26 cellular contexts compared by ENCODE assay signal in the genomic region with DNA sequence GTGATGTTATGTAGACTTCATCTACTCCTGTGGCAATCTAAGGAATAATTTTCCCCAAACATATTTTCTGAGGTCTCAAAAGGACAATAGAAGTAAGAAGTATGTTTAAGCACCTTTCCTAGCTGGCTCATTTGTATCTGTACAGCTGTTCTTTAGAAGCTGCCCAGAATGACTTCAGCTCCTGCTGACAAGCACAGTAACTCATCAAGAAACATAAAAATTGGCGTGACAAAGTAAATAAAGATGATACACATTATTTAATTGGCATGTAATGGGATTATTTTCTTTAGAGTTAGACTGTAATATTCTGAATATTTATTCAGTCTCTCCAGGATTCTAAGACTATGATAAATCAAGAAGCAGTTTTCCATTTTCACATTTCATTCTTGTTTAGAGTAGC.
DNase-seq lines count a peak whose midpoint lies in the region; ATAC-seq and TF ChIP-seq lines count a peak whose summit lies in the region.
"Had no signal": no experiment of that assay in that cellular context is flagged by ENCODE, and none has a peak within 500 bp of the region (broad histone marks: within the 10 kb centered on the region; RNA-seq: fewer than 3 reads in every experiment).

No MANE protein-coding gene starts in this region.

- POLR2A ChIA-PET in HEK293T (lab: Yijun Ruan, JAX): no interaction called here

- ATAC-seq in GM18868 (IDR thresholded peaks at IDR 0.05; ENCODE audit: unreplicated experiment) (no peak), HG03432 (IDR thresholded peaks at IDR 0.05; ENCODE audit: unreplicated experiment) (no peak)
- ATAC-seq: CD8-positive, alpha-beta T cell; HepG2; stimulated activated naive CD8-positive, alpha-beta T cell treated with anti-CD3 and anti-CD28 coated beads, Interleukin-15, Interleukin-2, amounts not matched to agents 100 U/mL and 50 U/mL, for 24 hours; WTC11 had no signal

- CTCF ChIA-PET in HEK293T (lab: Yijun Ruan, JAX): no interaction called here

- DNase-seq in DMS79 treated with DMSO at 0.1 percent for 48 hours (lab: John Stamatoyannopoulos, UW) (peak; percentile 68), DMS79 (lab: John Stamatoyannopoulos, UW) (no peak), HEK293T (ENCODE audit: extremely low spot score) (no peak), SHP77 treated with DMSO at 0.1 percent for 48 hours (lab: John Stamatoyannopoulos, UW) (peak; percentile 16), myocyte (ENCODE audit: low read depth) (peak; percentile 21), NCI-H524 treated with DMSO at 0.1 percent for 48 hours (lab: John Stamatoyannopoulos, UW) (no peak)
- DNase-seq: activated CD4-positive, alpha-beta T cell treated with anti-CD3 and anti-CD28 coated beads, Interleukin-2, amount 50 U/mL, for 4 hours; activated CD8-positive, alpha-beta memory T cell treated with anti-CD3 and anti-CD28 coated beads, Interleukin-2, amount 50 U/mL, for 4 hours; activated naive CD8-positive, alpha-beta T cell treated with anti-CD3 and anti-CD28 coated beads for 36 hours; AML-193; CD8-positive, alpha-beta T cell; endodermal cell; esophagus squamous epithelium; kidney glomerular epithelial cell; NCI-H1436; NCI-H226; nucleus accumbens; retina; stimulated activated CD4-positive, alpha-beta T cell treated with anti-CD3 and anti-CD28 coated beads, Interleukin-12 subunit alpha, Interleukin-12 subunit beta, amount 100 ng/mL, for 4 hours; stimulated activated CD4-positive, alpha-beta T cell treated with anti-CD3 and anti-CD28 coated beads, Interleukin-4, amount 100 ng/mL, for 4 hours; stimulated activated naive CD8-positive, alpha-beta T cell treated with anti-CD3 and anti-CD28 coated beads, Interleukin-15, Interleukin-2, amounts not matched to agents 100 U/mL and 50 U/mL, for 24 hours; T1000 had no signal

TF ChIP-seq in HEK293T, 16 proteins besides CTCF, POLR2A, EP300 and RAD21:
- TF ChIP-seq FOXA1 (IDR thresholded peaks at IDR 0.05) (no peak), TARDBP (IDR thresholded peaks at IDR 0.05) (no peak), BHLHE40 (IDR thresholded peaks at IDR 0.05; ENCODE audit: borderline replicate concordance) (no peak)
- TF ChIP-seq, protein P1, sequence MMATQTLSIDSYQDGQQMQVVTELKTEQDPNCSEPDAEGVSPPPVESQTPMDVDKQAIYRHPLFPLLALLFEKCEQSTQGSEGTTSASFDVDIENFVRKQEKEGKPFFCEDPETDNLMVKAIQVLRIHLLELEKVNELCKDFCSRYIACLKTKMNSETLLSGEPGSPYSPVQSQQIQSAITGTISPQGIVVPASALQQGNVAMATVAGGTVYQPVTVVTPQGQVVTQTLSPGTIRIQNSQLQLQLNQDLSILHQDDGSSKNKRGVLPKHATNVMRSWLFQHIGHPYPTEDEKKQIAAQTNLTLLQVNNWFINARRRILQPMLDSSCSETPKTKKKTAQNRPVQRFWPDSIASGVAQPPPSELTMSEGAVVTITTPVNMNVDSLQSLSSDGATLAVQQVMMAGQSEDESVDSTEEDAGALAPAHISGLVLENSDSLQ (IDR thresholded peaks at IDR 0.05): peak; percentile 38; the same call in 1 of the 2 replicates
TF ChIP-seq in HEK293T: peak in this region for 1.

Comparison
In these comparisons a context has a peak if more than half of its experiments do, and no peak if none do; other contexts are left out.
1. DNase-seq: peak in DMS79 treated with DMSO at 0.1 percent for 48 hours (single experiment), SHP77 treated with DMSO at 0.1 percent for 48 hours (single experiment) and myocyte (single experiment); none in DMS79 (single experiment), HEK293T (single experiment) and NCI-H524 treated with DMSO at 0.1 percent for 48 hours (single experiment).